16 cellular contexts compared by ENCODE assay signal in the genomic region with DNA sequence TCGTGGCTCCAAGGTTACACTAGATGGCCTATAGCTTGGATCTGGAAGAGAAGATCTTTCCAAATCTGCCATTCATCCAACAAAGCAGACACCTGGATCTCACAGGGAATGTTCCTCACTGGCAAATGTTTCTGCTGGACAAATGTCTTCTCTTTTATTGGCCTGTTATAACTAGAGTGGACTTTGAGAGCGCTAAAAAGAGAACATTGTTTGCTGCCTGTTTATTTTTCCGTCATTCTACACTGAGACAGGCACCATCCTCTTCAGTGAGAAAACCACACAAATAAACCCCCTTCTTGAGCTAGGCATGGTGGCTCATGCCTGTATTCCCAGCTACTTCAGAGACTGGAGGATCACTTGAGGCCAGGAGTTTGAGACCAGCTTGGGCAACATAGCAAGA.
DNase-seq lines count a peak whose midpoint lies in the region; ATAC-seq and TF ChIP-seq lines count a peak whose summit lies in the region.
"Had no signal": no experiment of that assay in that cellular context is flagged by ENCODE, and none has a peak within 500 bp of the region (broad histone marks: within the 10 kb centered on the region; RNA-seq: fewer than 3 reads in every experiment).

No MANE protein-coding gene starts in this region.

- DNase-seq in Calu3 = no peak
- DNase-seq in NCI-H2029 treated with DMSO at 0.1 percent for 48 hours (lab: John Stamatoyannopoulos, UW) = peak; percentile 79
- no peak for DNase-seq in hepatocyte (ENCODE audit: low spot score)
- no peak for DNase-seq in trophoblast cell
- DNase-seq in A172 (ENCODE audit: low spot score) = no peak
- DNase-seq in right cardiac atrium = no peak
- DNase-seq in NCI-H1092 treated with DMSO at 0.1 percent for 48 hours (lab: John Stamatoyannopoulos, UW) = no peak
- DNase-seq: BE2C; CD8-positive, alpha-beta T cell; COR-L47; DND-41; GDM1; HFFc6 had no signal

- CTCF ChIA-PET in Calu3 (lab: Charles Lee) = interaction anchor here (0.5 kb wide), 1 partner anchor 89 kb away, joined by 3 read pairs; no protein-coding TSS in a partner anchor

- peaks cover 11% of the 10 kb centered on the region for H3K36me3 Mint-ChIP-seq in Calu3 (ENCODE audit: insufficient read depth, unreplicated experiment)
- H3K36me3 Mint-ChIP-seq: CD14-positive monocyte; CD8-positive, alpha-beta T cell had no signal

- H3K9me2 ChIP-seq in hepatocyte (replicated peaks; ENCODE audit: insufficient read depth) = no peaks in the 10 kb centered on the region

- H3K27me3 ChIP-seq in hepatocyte = no peaks in the 10 kb centered on the region
- H3K27me3 ChIP-seq in trophoblast cell (ENCODE audit: insufficient read depth, low read length) = no peaks in the 10 kb centered on the region
- no peaks in the 10 kb centered on the region for H3K27me3 ChIP-seq in right cardiac atrium (ENCODE audit: control insufficient read depth, insufficient read depth)
- H3K27me3 ChIP-seq: BE2C had no signal

- TF ChIP-seq CTCF in Calu3 (IDR thresholded peaks at IDR 0.05; ENCODE audit: unreplicated experiment) (no peak), hepatocyte (IDR thresholded peaks at IDR 0.05; ENCODE audit: poor library complexity) (no peak)

- no peaks in the 10 kb centered on the region for H3K79me1 ChIP-seq in trophoblast cell (ENCODE audit: low read length)

- H2AFZ ChIP-seq in hepatocyte = no peak overlapping the region
- H2AFZ ChIP-seq in trophoblast cell (ENCODE audit: insufficient read depth, low read length, poor library complexity) = no peak overlapping the region

- no peaks in the 10 kb centered on the region for H3K27me3 Mint-ChIP-seq in Calu3 (ENCODE audit: unreplicated experiment)

- peaks cover 73% of the 10 kb centered on the region for H3K4me1 Mint-ChIP-seq in Calu3 (ENCODE audit: low read depth, unreplicated experiment)

- H3K27ac Mint-ChIP-seq in Calu3 (ENCODE audit: unreplicated experiment) = peak overlapping the region; percentile 40
- H3K27ac Mint-ChIP-seq: CD14-positive monocyte; CD8-positive, alpha-beta T cell; HFFc6 had no signal

- H3K14ac ChIP-seq in trophoblast cell (ENCODE audit: low read length) = no peak overlapping the region

- H3K23ac ChIP-seq in trophoblast cell (ENCODE audit: low read length) = no peak overlapping the region

- no peak overlapping the region for H2BK12ac ChIP-seq in trophoblast cell (ENCODE audit: low read length)

- no peaks in the 10 kb centered on the region for H3K4me1 ChIP-seq in hepatocyte (ENCODE audit: insufficient read depth)
- no peaks in the 10 kb centered on the region for H3K4me1 ChIP-seq in trophoblast cell (ENCODE audit: control insufficient read depth in 1 of 2, insufficient read depth in 2 of 2, low read length in 2 of 2)
- no peaks in the 10 kb centered on the region for H3K4me1 ChIP-seq in right cardiac atrium (ENCODE audit: control insufficient read depth, insufficient read depth, low read length)
- H3K4me1 ChIP-seq: A549, HAP-1 had no signal

- no peak overlapping the region for H4K12ac ChIP-seq in trophoblast cell (ENCODE audit: low read depth, low read length)

- H3K9me3 ChIP-seq in hepatocyte (ENCODE audit: low read depth) (no peaks in the 10 kb centered on the region), trophoblast cell (ENCODE audit: insufficient read depth, low read depth, low read length) (peaks cover 2% of the 10 kb centered on the region), right cardiac atrium (ENCODE audit: control insufficient read depth, low read length) (no peaks in the 10 kb centered on the region)
- H3K9me3 ChIP-seq: A549, BE2C, HAP-1 had no signal

- no peak overlapping the region for H3K18ac ChIP-seq in trophoblast cell (ENCODE audit: low read length)

- H3K79me2 ChIP-seq in hepatocyte (no peaks in the 10 kb centered on the region), trophoblast cell (ENCODE audit: control insufficient read depth, insufficient read depth, low read length, poor library complexity) (no peaks in the 10 kb centered on the region)

- H2AK5ac ChIP-seq in trophoblast cell (ENCODE audit: low read length) = no peak overlapping the region

- ATAC-seq in right cardiac atrium = no peak
- ATAC-seq: A549; CD8-positive, alpha-beta T cell had no signal

- peak overlapping the region; percentile 58 for H3K27ac ChIP-seq in hepatocyte
- H3K27ac ChIP-seq in trophoblast cell (ENCODE audit: low read depth, low read length) = no peak overlapping the region
- H3K27ac ChIP-seq in right cardiac atrium (ENCODE audit: low read length) = no peak overlapping the region
- H3K27ac ChIP-seq: A549 had no signal

- H3K4me3 ChIP-seq in hepatocyte (no peak overlapping the region), trophoblast cell (ENCODE audit: low read depth, low read length) (no peak overlapping the region), right cardiac atrium (ENCODE audit: low read length) (no peak overlapping the region)
- H3K4me3 ChIP-seq: A549, HAP-1 had no signal

- no peaks in the 10 kb centered on the region for H3K36me3 ChIP-seq in hepatocyte (replicated peaks; ENCODE audit: insufficient read depth, low read depth)
- no peaks in the 10 kb centered on the region for H3K36me3 ChIP-seq in trophoblast cell (ENCODE audit: control insufficient read depth in 1 of 2, insufficient read depth in 2 of 2, low read length in 2 of 2)
- H3K36me3 ChIP-seq: BE2C, HAP-1 had no signal

- no peak overlapping the region for H4K91ac ChIP-seq in trophoblast cell (ENCODE audit: low read depth, low read length)

- no peak overlapping the region for H3K9ac ChIP-seq in trophoblast cell (ENCODE audit: low read length)

- no peak overlapping the region for H2BK120ac ChIP-seq in trophoblast cell (ENCODE audit: insufficient read depth, low read length, poor library complexity)

- 90% methylated on average over 3 of the region's 3 CpGs for WGBS in hepatocyte (ENCODE audit: low lambda C conversion rate, missing lambda C conversion rate)
- WGBS in trophoblast cell (ENCODE audit: extremely low coverage, insufficient coverage, insufficient read length) = no CpG with 5 or more reads among the region's 3 CpGs
- 94% methylated on average over 3 of the region's 3 CpGs for WGBS in right cardiac atrium

- no peak overlapping the region for H3K4me3 Mint-ChIP-seq in Calu3 (ENCODE audit: low read depth, unreplicated experiment)
- H3K4me3 Mint-ChIP-seq: CD14-positive monocyte; CD8-positive, alpha-beta T cell; HFFc6 had no signal

- no peaks in the 10 kb centered on the region for H4K20me1 ChIP-seq in hepatocyte (ENCODE audit: insufficient read depth, poor library complexity, severe bottlenecking)

- peak overlapping the region; percentile 17 for H2BK5ac ChIP-seq in trophoblast cell (ENCODE audit: low read depth, low read length, poor library complexity)

- H4K8ac ChIP-seq in trophoblast cell (ENCODE audit: low read depth, low read length) = no peak overlapping the region

- H3K9me3 Mint-ChIP-seq in Calu3 (ENCODE audit: low read depth, unreplicated experiment) = no peaks in the 10 kb centered on the region
- H3K9me3 Mint-ChIP-seq: CD14-positive monocyte; CD8-positive, alpha-beta T cell; HFFc6 had no signal

- intact Hi-C loops in Calu3 (cut with micrococcal nuclease; ENCODE audit: unreplicated experiment) (no loop called here), right cardiac atrium (cut with DNase I) (no loop called here)

- no TSS peak for BruUV-seq in Calu3 (replicated peaks; lab: Mats Ljungman, UMichigan)

- no peak overlapping the region for H3K4me2 ChIP-seq in hepatocyte
- no peak overlapping the region for H3K4me2 ChIP-seq in trophoblast cell (ENCODE audit: low read length)
- H3K4me2 ChIP-seq: A549 had no signal

- H3K4ac ChIP-seq in trophoblast cell (ENCODE audit: low read depth, low read length) = no peak overlapping the region
